In genomic region chr4:120733054-120733453, GRCh38 we compare ENCODE assay signal across 2 cellular contexts.
TF ChIP-seq lines count a peak whose summit lies in the region.

No MANE protein-coding gene starts in this region.

TF ChIP-seq in GM23338, 12 proteins besides CTCF, POLR2A, EP300 and RAD21 (continued from another document):
- TF ChIP-seq, protein P1, sequence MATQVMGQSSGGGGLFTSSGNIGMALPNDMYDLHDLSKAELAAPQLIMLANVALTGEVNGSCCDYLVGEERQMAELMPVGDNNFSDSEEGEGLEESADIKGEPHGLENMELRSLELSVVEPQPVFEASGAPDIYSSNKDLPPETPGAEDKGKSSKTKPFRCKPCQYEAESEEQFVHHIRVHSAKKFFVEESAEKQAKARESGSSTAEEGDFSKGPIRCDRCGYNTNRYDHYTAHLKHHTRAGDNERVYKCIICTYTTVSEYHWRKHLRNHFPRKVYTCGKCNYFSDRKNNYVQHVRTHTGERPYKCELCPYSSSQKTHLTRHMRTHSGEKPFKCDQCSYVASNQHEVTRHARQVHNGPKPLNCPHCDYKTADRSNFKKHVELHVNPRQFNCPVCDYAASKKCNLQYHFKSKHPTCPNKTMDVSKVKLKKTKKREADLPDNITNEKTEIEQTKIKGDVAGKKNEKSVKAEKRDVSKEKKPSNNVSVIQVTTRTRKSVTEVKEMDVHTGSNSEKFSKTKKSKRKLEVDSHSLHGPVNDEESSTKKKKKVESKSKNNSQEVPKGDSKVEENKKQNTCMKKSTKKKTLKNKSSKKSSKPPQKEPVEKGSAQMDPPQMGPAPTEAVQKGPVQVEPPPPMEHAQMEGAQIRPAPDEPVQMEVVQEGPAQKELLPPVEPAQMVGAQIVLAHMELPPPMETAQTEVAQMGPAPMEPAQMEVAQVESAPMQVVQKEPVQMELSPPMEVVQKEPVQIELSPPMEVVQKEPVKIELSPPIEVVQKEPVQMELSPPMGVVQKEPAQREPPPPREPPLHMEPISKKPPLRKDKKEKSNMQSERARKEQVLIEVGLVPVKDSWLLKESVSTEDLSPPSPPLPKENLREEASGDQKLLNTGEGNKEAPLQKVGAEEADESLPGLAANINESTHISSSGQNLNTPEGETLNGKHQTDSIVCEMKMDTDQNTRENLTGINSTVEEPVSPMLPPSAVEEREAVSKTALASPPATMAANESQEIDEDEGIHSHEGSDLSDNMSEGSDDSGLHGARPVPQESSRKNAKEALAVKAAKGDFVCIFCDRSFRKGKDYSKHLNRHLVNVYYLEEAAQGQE (IDR thresholded peaks at IDR 0.05; ENCODE audit: unreplicated experiment) = no peak
- TF ChIP-seq EZH2 (IDR thresholded peaks at IDR 0.05; ENCODE audit: low read depth, unreplicated experiment) (no peak), ZNF462 (CRISPR knock-in tag; IDR thresholded peaks at IDR 0.05) (no peak), ZNF331 (CRISPR knock-in tag; IDR thresholded peaks at IDR 0.05; ENCODE audit: low read depth) (no peak), EZH2phosphoT487 (IDR thresholded peaks at IDR 0.05; ENCODE audit: unreplicated experiment) (no peak), JUNB (IDR thresholded peaks at IDR 0.05; ENCODE audit: unreplicated experiment) (no peak), CREB1 (CRISPR knock-in tag; IDR thresholded peaks at IDR 0.05; ENCODE audit: low read depth) (no peak)
- TF ChIP-seq, protein P2, sequence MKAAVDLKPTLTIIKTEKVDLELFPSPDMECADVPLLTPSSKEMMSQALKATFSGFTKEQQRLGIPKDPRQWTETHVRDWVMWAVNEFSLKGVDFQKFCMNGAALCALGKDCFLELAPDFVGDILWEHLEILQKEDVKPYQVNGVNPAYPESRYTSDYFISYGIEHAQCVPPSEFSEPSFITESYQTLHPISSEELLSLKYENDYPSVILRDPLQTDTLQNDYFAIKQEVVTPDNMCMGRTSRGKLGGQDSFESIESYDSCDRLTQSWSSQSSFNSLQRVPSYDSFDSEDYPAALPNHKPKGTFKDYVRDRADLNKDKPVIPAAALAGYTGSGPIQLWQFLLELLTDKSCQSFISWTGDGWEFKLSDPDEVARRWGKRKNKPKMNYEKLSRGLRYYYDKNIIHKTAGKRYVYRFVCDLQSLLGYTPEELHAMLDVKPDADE (IDR thresholded peaks at IDR 0.05) = no peak
TF ChIP-seq in GM23338: peak in this region for 0.

TF ChIP-seq in WTC11, 78 proteins besides CTCF, POLR2A, EP300 and RAD21 (continued from another document):
- TF ChIP-seq, protein P3, sequence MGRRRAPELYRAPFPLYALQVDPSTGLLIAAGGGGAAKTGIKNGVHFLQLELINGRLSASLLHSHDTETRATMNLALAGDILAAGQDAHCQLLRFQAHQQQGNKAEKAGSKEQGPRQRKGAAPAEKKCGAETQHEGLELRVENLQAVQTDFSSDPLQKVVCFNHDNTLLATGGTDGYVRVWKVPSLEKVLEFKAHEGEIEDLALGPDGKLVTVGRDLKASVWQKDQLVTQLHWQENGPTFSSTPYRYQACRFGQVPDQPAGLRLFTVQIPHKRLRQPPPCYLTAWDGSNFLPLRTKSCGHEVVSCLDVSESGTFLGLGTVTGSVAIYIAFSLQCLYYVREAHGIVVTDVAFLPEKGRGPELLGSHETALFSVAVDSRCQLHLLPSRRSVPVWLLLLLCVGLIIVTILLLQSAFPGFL (CRISPR knock-in tag; IDR thresholded peaks at IDR 0.05; ENCODE audit: borderline replicate concordance) = no peak
- TF ChIP-seq ZNF317 (CRISPR knock-in tag; IDR thresholded peaks at IDR 0.05; ENCODE audit: borderline replicate concordance, low read depth) (no peak), ZNF281 (CRISPR knock-in tag; IDR thresholded peaks at IDR 0.05) (no peak), CBFB (CRISPR knock-in tag; IDR thresholded peaks at IDR 0.05; ENCODE audit: low read depth) (no peak), ZBTB21 (CRISPR knock-in tag; IDR thresholded peaks at IDR 0.05; ENCODE audit: borderline replicate concordance) (no peak), ZNF416 (CRISPR knock-in tag; IDR thresholded peaks at IDR 0.05) (no peak), SMAD4 (CRISPR knock-in tag; IDR thresholded peaks at IDR 0.05) (no peak), NR2C2 (CRISPR knock-in tag; IDR thresholded peaks at IDR 0.05) (no peak), HMGA2 (CRISPR knock-in tag; IDR thresholded peaks at IDR 0.05) (no peak), TP53 (CRISPR knock-in tag; IDR thresholded peaks at IDR 0.05) (no peak)
